Comparison of ENCODE assay signal across 1 cellular context in genomic region chr1:115793162-115793561, GRCh38.
TF ChIP-seq lines count a peak whose summit lies in the region.

No MANE protein-coding gene starts in this region.

TF ChIP-seq in HepG2, 621 proteins besides CTCF, POLR2A, EP300 and RAD21:
- TF ChIP-seq SRSF9 (IDR thresholded peaks at IDR 0.05; ENCODE audit: borderline replicate concordance, insufficient read depth, low read depth, low read length, poor library complexity, severe bottlenecking): no peak
- no peak for TF ChIP-seq ZNF503 (CRISPR knock-in tag; IDR thresholded peaks at IDR 0.05)
- no peak for TF ChIP-seq IKZF5 (CRISPR knock-in tag; IDR thresholded peaks at IDR 0.05)
- TF ChIP-seq ZNF501 (CRISPR knock-in tag; IDR thresholded peaks at IDR 0.05): no peak
- TF ChIP-seq THYN1 (CRISPR knock-in tag; IDR thresholded peaks at IDR 0.05; ENCODE audit: borderline replicate concordance, low read depth): no peak
- TF ChIP-seq ZNF333 (CRISPR knock-in tag; IDR thresholded peaks at IDR 0.05; ENCODE audit: borderline replicate concordance): no peak
- TF ChIP-seq MTF1 (CRISPR knock-in tag; IDR thresholded peaks at IDR 0.05): no peak
- no peak for TF ChIP-seq PPARG (CRISPR knock-in tag; conservative IDR thresholded peaks at IDR 0.05)
- no peak for TF ChIP-seq ZNF549 (CRISPR knock-in tag; IDR thresholded peaks at IDR 0.05)
- TF ChIP-seq SRSF4 (IDR thresholded peaks at IDR 0.05; ENCODE audit: low read depth, low read length, poor library complexity, severe bottlenecking): no peak
- no peak for TF ChIP-seq ZNF563 (CRISPR knock-in tag; IDR thresholded peaks at IDR 0.05)
- TF ChIP-seq E2F5 (CRISPR knock-in tag; conservative IDR thresholded peaks at IDR 0.05): no peak
- TF ChIP-seq LCORL (IDR thresholded peaks at IDR 0.05): no peak
- no peak for TF ChIP-seq LCORL (CRISPR knock-in tag; IDR thresholded peaks at IDR 0.05)
- TF ChIP-seq GLMP (CRISPR knock-in tag; IDR thresholded peaks at IDR 0.05; ENCODE audit: borderline replicate concordance): no peak
- no peak for TF ChIP-seq ARID5B (CRISPR knock-in tag; IDR thresholded peaks at IDR 0.05)
